In the genomic region with DNA sequence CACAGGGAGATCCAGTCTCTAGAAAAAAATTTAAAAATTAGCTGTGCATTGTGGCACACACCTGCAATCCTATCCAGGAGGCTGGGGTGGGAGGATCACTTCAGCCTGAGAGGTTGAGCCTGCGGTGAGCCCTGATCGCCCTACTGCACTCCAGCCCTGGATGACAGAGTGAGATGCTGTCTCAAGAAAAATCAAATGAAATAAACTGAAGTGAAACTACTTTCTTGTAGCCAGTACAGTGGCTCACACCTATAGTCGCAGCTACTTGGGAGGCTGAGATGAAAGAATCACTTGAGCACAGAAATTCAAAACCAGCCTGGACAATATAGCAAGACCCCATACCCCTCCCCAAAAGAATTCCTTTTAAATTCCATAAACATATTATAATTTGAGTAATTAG, we compare ENCODE assay signal across 22 cellular contexts.
"Had no signal": no experiment of that assay in that cellular context is flagged by ENCODE, and none has a peak within 500 bp of the region (broad histone marks: within the 10 kb centered on the region; RNA-seq: fewer than 3 reads in every experiment).

No MANE protein-coding gene starts in this region.

- H3K27ac Mint-ChIP-seq: activated naive CD8-positive, alpha-beta T cell treated with anti-CD3 and anti-CD28 coated beads for 36 hours; neural progenitor cell had no signal

- H3K4me1 Mint-ChIP-seq: neural progenitor cell; stimulated activated naive CD8-positive, alpha-beta T cell treated with anti-CD3 and anti-CD28 coated beads, Interleukin-15, amount 100 ng/mL, for 72 hours had no signal

- H3K27me3 ChIP-seq: hepatocyte, left lung, neural progenitor cell, sigmoid colon, tibial artery had no signal

- H3K4me3 ChIP-seq: hepatocyte, left lung, lung, neural progenitor cell, sigmoid colon, tibial artery had no signal

- H3K27me3 Mint-ChIP-seq: activated naive CD8-positive, alpha-beta T cell treated with anti-CD3 and anti-CD28 coated beads for 36 hours; naive thymus-derived CD8-positive, alpha-beta T cell; stimulated activated naive CD8-positive, alpha-beta T cell treated with anti-CD3 and anti-CD28 coated beads, Interleukin-15, amount 100 ng/mL, for 72 hours had no signal

- ATAC-seq: esophagus mucosa; left lung; naive thymus-derived CD8-positive, alpha-beta T cell; stimulated activated naive CD8-positive, alpha-beta T cell treated with anti-CD3 and anti-CD28 coated beads, Interleukin-15, amount 100 ng/mL, for 72 hours had no signal

- H3K4me3 Mint-ChIP-seq: activated naive CD8-positive, alpha-beta T cell treated with anti-CD3 and anti-CD28 coated beads for 36 hours; immature natural killer cell; naive thymus-derived CD8-positive, alpha-beta T cell; neural progenitor cell; stimulated activated naive CD8-positive, alpha-beta T cell treated with anti-CD3 and anti-CD28 coated beads, Interleukin-15, amount 100 ng/mL, for 72 hours had no signal

- H2AFZ ChIP-seq: hepatocyte, neural progenitor cell had no signal

- DNase-seq: activated CD4-positive, alpha-beta T cell treated with anti-CD3 and anti-CD28 coated beads, Interleukin-2, amount 50 U/mL, for 4 hours; activated CD8-positive, alpha-beta memory T cell treated with anti-CD3 and anti-CD28 coated beads, Interleukin-2, amount 50 U/mL, for 48 hours; activated naive CD4-positive, alpha-beta T cell treated with Interleukin-2 at 50 U/mL for 16 hours; activated naive CD8-positive, alpha-beta T cell treated with anti-CD3 and anti-CD28 coated beads for 36 hours; activated T-cell treated with anti-CD3 and anti-CD28 coated beads, Interleukin-2, amount 50 U/mL, for 48 hours; central memory CD4-positive, alpha-beta T cell; dermis blood vessel endothelial cell; effector CD8-positive, alpha-beta T cell; foreskin melanocyte; immature natural killer cell; left lung; naive thymus-derived CD8-positive, alpha-beta T cell; sigmoid colon; stimulated activated CD4-positive, alpha-beta T cell treated with anti-CD3 and anti-CD28 coated beads, Interleukin-4, amount 100 ng/mL, for 4 hours; stimulated activated naive CD8-positive, alpha-beta T cell treated with anti-CD3 and anti-CD28 coated beads, Interleukin-15, amount 100 ng/mL, for 72 hours; T-helper 9 cell; tibial artery had no signal

- H3K9me3 Mint-ChIP-seq: activated naive CD8-positive, alpha-beta T cell treated with anti-CD3 and anti-CD28 coated beads for 36 hours; immature natural killer cell; neural progenitor cell; stimulated activated naive CD8-positive, alpha-beta T cell treated with anti-CD3 and anti-CD28 coated beads, Interleukin-15, amount 100 ng/mL, for 72 hours had no signal

- H3K4me2 ChIP-seq: hepatocyte, neural progenitor cell had no signal

- H3K27ac ChIP-seq: hepatocyte, left lung, neural progenitor cell, sigmoid colon, tibial artery had no signal

- H3K9ac ChIP-seq: neural progenitor cell had no signal

- H3K4me1 ChIP-seq: left lung, neural progenitor cell had no signal

- H3K9me3 ChIP-seq: left lung, sigmoid colon, tibial artery had no signal

- FAIRE-seq: astrocyte had no signal
